Comparison of ENCODE assay signal across 8 cellular contexts in genomic region chr9:131274674-131275331, GRCh38. TPM values are rescaled to one million over a fixed set of nuclear protein-coding genes. Genes with fewer than 3 reads are reported as not detected.
DNase-seq lines count a peak whose midpoint lies in the region; ATAC-seq and TF ChIP-seq lines count a peak whose summit lies in the region.

No MANE protein-coding gene starts in this region.

- H3K9me3 Mint-ChIP-seq in MCF 10A (ENCODE audit: unreplicated experiment), result no peaks in the 10 kb centered on the region
- H3K9me3 Mint-ChIP-seq in activated naive CD4-positive, alpha-beta T cell treated with anti-CD3 and anti-CD28 coated beads, Interleukin-2, amount 50 U/mL, for 72 hours, result no peaks in the 10 kb centered on the region

- 17 to 41% methylated on average over 18 of the region's 18 CpGs for WGBS in lung, 2 donors

- H3K36me3 Mint-ChIP-seq in MCF 10A (ENCODE audit: insufficient read depth, unreplicated experiment), result no peaks in the 10 kb centered on the region
- peaks cover 44 to 50% of the 10 kb centered on the region in 2 donors for H3K36me3 Mint-ChIP-seq in activated naive CD4-positive, alpha-beta T cell treated with anti-CD3 and anti-CD28 coated beads, Interleukin-2, amount 50 U/mL, for 72 hours

- H3K4me1 Mint-ChIP-seq in MCF 10A (ENCODE audit: insufficient read depth, unreplicated experiment), result no peaks in the 10 kb centered on the region

- H3K9me3 ChIP-seq in breast epithelium, result no peaks in the 10 kb centered on the region
- H3K9me3 ChIP-seq in lung (ENCODE audit: control insufficient read depth in 2 of 2, insufficient read depth in 1 of 2, low read length in 1 of 2), result no peaks in the 10 kb centered on the region
- no peaks in the 10 kb centered on the region for H3K9me3 ChIP-seq in upper lobe of right lung
- no peaks in the 10 kb centered on the region for H3K9me3 ChIP-seq in BE2C

- H3K4me3 Mint-ChIP-seq in MCF 10A (ENCODE audit: unreplicated experiment), result no peak overlapping the region

- H3K27ac Mint-ChIP-seq in MCF 10A (ENCODE audit: low read depth, unreplicated experiment), result no peak overlapping the region
- peak overlapping the region; percentile 95 to 97 for H3K27ac Mint-ChIP-seq in activated naive CD4-positive, alpha-beta T cell treated with anti-CD3 and anti-CD28 coated beads, Interleukin-2, amount 50 U/mL, for 72 hours

- H3K27me3 ChIP-seq in breast epithelium (no peaks in the 10 kb centered on the region), lung (ENCODE audit: control insufficient read depth, insufficient read depth) (no peaks in the 10 kb centered on the region), upper lobe of right lung (no peaks in the 10 kb centered on the region), BE2C (peaks cover 18% of the 10 kb centered on the region), H7 (ENCODE audit: control insufficient read depth, insufficient read depth, low read length) (peaks cover 18% of the 10 kb centered on the region)

- BruUV-seq in MCF 10A (replicated peaks; lab: Mats Ljungman, UMichigan), result no TSS peak

- TF ChIP-seq CTCF in breast epithelium (IDR thresholded peaks at IDR 0.05), result no peak
- no peak for TF ChIP-seq CTCF in MCF 10A (IDR thresholded peaks at IDR 0.05; ENCODE audit: unreplicated experiment)
- no peak for TF ChIP-seq CTCF in lung (IDR thresholded peaks at IDR 0.05; ENCODE audit: control extremely low read depth, extremely low read depth)
- no peak for TF ChIP-seq CTCF in upper lobe of right lung (IDR thresholded peaks at IDR 0.05)
- TF ChIP-seq CTCF in BE2C (IDR thresholded peaks at IDR 0.05; ENCODE audit: low read depth, low read length), result no peak

- POLR2A ChIA-PET in MCF 10A (lab: Yijun Ruan, JAX), result no interaction called here

- no peak for TF ChIP-seq POLR2A in breast epithelium (IDR thresholded peaks at IDR 0.05)

- intact Hi-C loops in breast epithelium (cut with DNase I; ENCODE audit: low total_unique reads), result no loop called here
- intact Hi-C loops in MCF 10A (cut with micrococcal nuclease), result no loop called here
- intact Hi-C loops in upper lobe of right lung (cut with DNase I), result no loop called here

- DNase-seq in breast epithelium (ENCODE audit: low spot score in 2 of 2) (no peak), MCF 10A (ENCODE audit: unreplicated experiment) (no peak), lung (ENCODE audit: low spot score) (no peak), upper lobe of right lung (peak; percentile 81), BE2C (no peak), H7 (no peak)
- peak in 1 of 2 donors; percentile 34 for DNase-seq in activated naive CD4-positive, alpha-beta T cell treated with anti-CD3 and anti-CD28 coated beads, Interleukin-2, amount 50 U/mL, for 72 hours (ENCODE audit: low spot score in 2 of 2)

- H3K36me3 ChIP-seq in breast epithelium (no peaks in the 10 kb centered on the region), lung (ENCODE audit: control insufficient read depth in 2 of 2, insufficient read depth in 2 of 2, low read length in 2 of 2) (no peaks in the 10 kb centered on the region), upper lobe of right lung (no peaks in the 10 kb centered on the region), BE2C (no peaks in the 10 kb centered on the region), H7 (replicated peaks; ENCODE audit: control insufficient read depth, insufficient read depth, low read length) (no peaks in the 10 kb centered on the region)

- peak; percentile 23 to 42 for ATAC-seq in activated naive CD4-positive, alpha-beta T cell treated with anti-CD3 and anti-CD28 coated beads, Interleukin-2, amount 50 U/mL, for 72 hours
- ATAC-seq in lung (ENCODE audit: insufficient read depth, low FRiP score) (no peak), upper lobe of right lung (peak; percentile 56), HG03432 (IDR thresholded peaks at IDR 0.05; ENCODE audit: unreplicated experiment) (no peak)

- H3K27ac ChIP-seq in breast epithelium, result peak overlapping the region; percentile 48 to 75
- peak overlapping the region; percentile 78 to 95 for H3K27ac ChIP-seq in lung (ENCODE audit: low read depth in 1 of 2, low read length in 1 of 2)
- peak overlapping the region; percentile 84 for H3K27ac ChIP-seq in upper lobe of right lung

- H3K4me1 ChIP-seq in breast epithelium (no peaks in the 10 kb centered on the region), lung (ENCODE audit: control insufficient read depth in 2 of 2, insufficient read depth in 2 of 2, low read length in 2 of 2) (peaks cover 11% of the 10 kb centered on the region in 2 donors), upper lobe of right lung (peaks cover 22% of the 10 kb centered on the region), BE2C (peaks cover 3% of the 10 kb centered on the region; the same call in 1 of the 2 replicates)

- CTCF ChIA-PET in MCF 10A (lab: Yijun Ruan, JAX), result no interaction called here

- no peaks in the 10 kb centered on the region for H3K27me3 Mint-ChIP-seq in MCF 10A (ENCODE audit: insufficient read depth, unreplicated experiment)

- H3K4me3 ChIP-seq in breast epithelium (peak overlapping the region; percentile 71 to 90 (median 73)), lung (peak overlapping the region; percentile 67), upper lobe of right lung (peak overlapping the region; percentile 67), BE2C (ENCODE audit: low read depth, low read length) (no peak overlapping the region), H7 (ENCODE audit: insufficient read depth, low read depth, low read length) (no peak overlapping the region)

RNA-seq across cellular contexts. Expression of gene FAM78A, which starts 1.5 kb away (rescaled TPM):
- total RNA-seq in breast epithelium (1 to 10 TPM; 1.6 to 3.7 (median 2.5) TPM), MCF 10A (2022) (0.40 and 0.54 TPM in 2 replicates), lung (10 to 100 TPM in 1 of 2 donors, 1 to 10 TPM in 1; 8.4 to 10.8 TPM), upper lobe of right lung (14.8 TPM)
- 10 to 100 TPM; 23.0 to 45.7 TPM for total RNA-seq in activated naive CD4-positive, alpha-beta T cell treated with anti-CD3 and anti-CD28 coated beads, Interleukin-2, amount 50 U/mL, for 72 hours
- 1 to 10 TPM; 5.4 to 7.2 TPM for polyA plus RNA-seq in lung
- polyA plus RNA-seq in BE2C (2012; ENCODE audit: insufficient read depth, insufficient read length, low read depth), result 1.3 TPM
- 1.6 and 3.4 TPM in 2 replicates for total RNA-seq in H7 (2014; rRNA removed; shearing (Covaris generic))

RNA-seq across cellular contexts. Expression of gene PLPP7, which starts 14.7 kb away (rescaled TPM):
- total RNA-seq in breast epithelium (10 to 100 TPM in 1 of 3 donors, 1 to 10 TPM in 2; 5.0 to 14.1 (median 9.3) TPM), MCF 10A (2022) (not detected in 2 replicates), lung (1 to 10 TPM; 1.2 to 1.8 TPM), upper lobe of right lung (1.5 TPM)
- total RNA-seq in activated naive CD4-positive, alpha-beta T cell treated with anti-CD3 and anti-CD28 coated beads, Interleukin-2, amount 50 U/mL, for 72 hours, result under 1 TPM; 0.14 to 0.37 TPM
- polyA plus RNA-seq in lung, result under 1 TPM; 0.79 to 0.90 TPM
- polyA plus RNA-seq in BE2C (2012; ENCODE audit: insufficient read depth, insufficient read length, low read depth), result 22.6 TPM
- 8.2 and 8.8 TPM in 2 replicates for total RNA-seq in H7 (2014; rRNA removed; shearing (Covaris generic))

Comparison
In these comparisons a context has a peak if more than half of its experiments do, and no peak if none do; other contexts are left out.
1. H3K4me3 ChIP-seq: peak in breast epithelium (3 of 3), lung (single experiment) and upper lobe of right lung (single experiment); none in BE2C (single experiment) and H7 (single experiment).
2. ATAC-seq: peak in activated naive CD4-positive, alpha-beta T cell treated with anti-CD3 and anti-CD28 coated beads, Interleukin-2, amount 50 U/mL, for 72 hours (2 of 2) and upper lobe of right lung (single experiment); none in lung (single experiment) and HG03432 (single experiment).
3. Peak in every context shown above with its lines, with median percentiles within 50 percentile points of each other: H3K27ac ChIP-seq.